In the genomic region with DNA sequence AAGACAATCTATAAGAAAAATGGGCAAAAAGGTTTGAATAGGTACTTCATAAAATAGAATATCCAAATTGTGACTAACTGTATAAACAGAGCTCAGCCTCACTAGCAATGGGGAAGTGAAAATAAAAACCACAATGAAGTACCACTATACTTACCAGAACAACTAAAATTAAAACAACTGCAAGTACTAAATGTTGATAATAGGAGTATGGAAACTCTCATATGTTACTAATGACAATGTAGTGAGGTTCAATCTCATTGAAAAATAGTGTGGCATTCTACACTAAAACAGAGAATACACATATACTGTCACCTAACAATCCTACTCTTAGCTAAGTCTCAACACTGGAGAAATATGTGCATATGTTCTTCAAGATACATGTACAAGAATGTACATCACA, we compare ENCODE assay signal across 8 cellular contexts.
DNase-seq lines count a peak whose midpoint lies in the region; ATAC-seq lines count a peak whose summit lies in the region.
"Had no signal": no experiment of that assay in that cellular context is flagged by ENCODE, and none has a peak within 500 bp of the region (broad histone marks: within the 10 kb centered on the region; RNA-seq: fewer than 3 reads in every experiment).

No MANE protein-coding gene starts in this region.

- no peak for DNase-seq in left colon
- DNase-seq in AG08395 (ENCODE audit: low spot score), result no peak
- no peak for DNase-seq in stimulated activated CD4-positive, alpha-beta T cell treated with anti-CD3 and anti-CD28 coated beads, Interleukin-2, amount 100 ng/mL, for 24 hours
- DNase-seq in central memory CD4-positive, alpha-beta T cell, result no peak
- DNase-seq: SW 1271 had no signal

- intact Hi-C loops in left colon (cut with DNase I, micrococcal nuclease), result no loop called here

- ATAC-seq in GM18870 (IDR thresholded peaks at IDR 0.05; ENCODE audit: unreplicated experiment) (peak; percentile 98), GM21717 (IDR thresholded peaks at IDR 0.05; ENCODE audit: unreplicated experiment) (peak; percentile 97), HG03457 (IDR thresholded peaks at IDR 0.05; ENCODE audit: unreplicated experiment) (peak; percentile 86), left colon (peak; percentile 28)

Comparison
In these comparisons a context has a peak if more than half of its experiments do, and no peak if none do; other contexts are left out.
1. ATAC-seq: peak in every context shown above with its lines; median percentile 98 in GM18870; 97 in GM21717; 86 in HG03457; 28 in left colon.